Comparison of ENCODE assay signal across 8 cellular contexts in the genomic region with DNA sequence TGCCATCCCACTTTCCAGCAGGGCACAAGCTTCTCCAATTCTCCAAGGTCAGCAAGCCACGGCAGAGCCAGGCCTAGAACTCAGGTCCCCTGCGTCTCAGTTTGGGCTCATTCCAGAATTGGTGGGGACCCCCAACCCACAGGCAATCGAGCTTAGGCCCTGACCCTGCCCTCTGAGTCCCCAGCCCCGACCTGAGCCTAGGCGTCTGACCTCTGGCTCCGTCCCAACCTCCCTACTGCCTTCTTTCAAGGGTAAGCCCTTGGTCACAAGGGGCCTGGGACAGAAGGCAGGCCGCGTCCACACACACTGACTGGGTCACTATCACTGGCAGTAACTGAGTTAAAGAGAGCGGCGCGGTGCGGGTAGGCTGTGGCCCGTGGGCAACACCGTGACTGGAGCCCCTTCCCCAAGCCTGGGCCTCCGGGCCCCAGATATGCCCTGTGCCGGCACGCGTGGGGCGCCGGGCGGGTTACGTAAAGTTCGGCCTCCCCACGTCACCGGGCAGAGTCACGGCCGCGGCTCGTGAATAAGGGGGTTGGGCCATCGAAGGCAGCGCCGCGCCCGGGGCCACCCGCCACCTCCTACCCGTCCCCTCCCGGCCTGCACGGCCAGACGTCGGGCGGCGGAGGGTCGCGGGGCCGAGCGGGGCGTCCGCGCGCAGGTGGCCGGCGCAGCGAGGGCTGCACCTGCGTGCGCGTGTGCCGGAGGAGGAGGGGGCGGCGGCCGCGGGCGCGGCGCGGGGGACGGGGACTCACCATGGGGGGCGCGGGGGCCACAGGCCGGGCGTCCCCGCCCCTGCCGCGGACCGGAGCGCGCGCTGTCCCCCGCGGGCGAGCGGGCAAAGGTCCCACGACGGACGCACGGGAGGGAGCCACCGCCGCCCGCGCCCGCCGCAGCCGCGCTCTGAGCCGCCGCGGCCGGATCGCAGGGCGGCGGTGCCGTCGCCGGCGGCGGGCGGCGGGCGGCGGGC. TPM values are rescaled to one million over a fixed set of nuclear protein-coding genes. Genes with fewer than 3 reads are reported as not detected.
DNase-seq lines count a peak whose midpoint lies in the region; ATAC-seq and TF ChIP-seq lines count a peak whose summit lies in the region.

No MANE protein-coding gene starts in this region.

- H3K9ac ChIP-seq in GM23248 = peak overlapping the region; percentile 66

- in situ Hi-C loops in GM23248 (cut with MboI) = no loop called here

- H3K4me3 ChIP-seq in GM23248 (peak overlapping the region; percentile 70), heart right ventricle (peak overlapping the region; percentile 41 to 77 (median 68)), prostate gland (peak overlapping the region; percentile 54 to 60)

- intact Hi-C loops in heart right ventricle (cut with DNase I) = no loop called here
- intact Hi-C loops in prostate gland (cut with DNase I) = loop anchor here (5.0 kb wide), 1 partner anchor 147 kb away; a partner anchor contains a TSS

- DNase-seq in CD1c-positive myeloid dendritic cell (ENCODE audit: extremely low spot score) (peak; percentile 66), GM23248 (peak; percentile 82), NCI-H69 (lab: John Stamatoyannopoulos, UW) (peak; percentile 72), heart right ventricle (peak; percentile 71 to 77), prostate gland (ENCODE audit: low spot score) (no peak), NCI-H2107 treated with DMSO at 0.1 percent for 48 hours (lab: John Stamatoyannopoulos, UW; ENCODE audit: unreplicated experiment) (no peak), GF-D8 (lab: John Stamatoyannopoulos, UW) (no peak)

- H3K9me2 ChIP-seq in GM23248 (ENCODE audit: insufficient read depth) = no peaks in the 10 kb centered on the region

- TF ChIP-seq POLR2A in prostate gland (IDR thresholded peaks at IDR 0.05) = peak; percentile 13

- peak overlapping the region; percentile 59 for H3K4me2 ChIP-seq in GM23248 (ENCODE audit: unreplicated experiment)

- H4K20me1 ChIP-seq in GM23248 (ENCODE audit: insufficient read depth) = no peaks in the 10 kb centered on the region

- H3K27ac ChIP-seq in GM23248 = no peak overlapping the region
- peak overlapping the region; percentile 91 for H3K27ac ChIP-seq in angular gyrus (ENCODE audit: low read depth, low read length)
- H3K27ac ChIP-seq in heart right ventricle = peak overlapping the region; percentile 89 to 97 (median 94)
- H3K27ac ChIP-seq in prostate gland = peak overlapping the region; percentile 87 to 95

- H3K9me3 ChIP-seq in GM23248 (ENCODE audit: low read depth) = no peaks in the 10 kb centered on the region
- no peaks in the 10 kb centered on the region for H3K9me3 ChIP-seq in heart right ventricle
- no peaks in the 10 kb centered on the region for H3K9me3 ChIP-seq in prostate gland

- ATAC-seq in heart right ventricle = peak; percentile 6 to 53 (median 28)

- H3K4me1 ChIP-seq in GM23248 (ENCODE audit: insufficient read depth) = no peaks in the 10 kb centered on the region
- H3K4me1 ChIP-seq in heart right ventricle = peaks cover 0 to 50% (median 27%) of the 10 kb centered on the region in 9 donors
- H3K4me1 ChIP-seq in prostate gland (replicated peaks) = peaks cover 3% of the 10 kb centered on the region

- 14 to 22% methylated on average over 36 to 66 of the region's 109 CpGs for WGBS in GM23248 (ENCODE audit: low coverage in 1 of 2, low lambda C conversion rate in 2 of 2, missing lambda C conversion rate in 2 of 2), 2 experiments
- WGBS in heart right ventricle, 2 donors = 4 to 6% methylated on average over 49 to 108 of the region's 109 CpGs
- whole genome bisulfite sequencing in prostate gland = 7% methylated on average over 58 of the region's 109 CpGs

- TF ChIP-seq CTCF in heart right ventricle (IDR thresholded peaks at IDR 0.05) = no peak
- no peak for TF ChIP-seq CTCF in prostate gland (IDR thresholded peaks at IDR 0.05)

- peak overlapping the region; percentile 73 for H2AFZ ChIP-seq in GM23248

- H3K27me3 ChIP-seq in GM23248 (replicated peaks; ENCODE audit: insufficient read depth) (no peaks in the 10 kb centered on the region), heart right ventricle (no peaks in the 10 kb centered on the region), prostate gland (replicated peaks; ENCODE audit: insufficient read depth) (no peaks in the 10 kb centered on the region)

- H3K36me3 ChIP-seq in GM23248 (ENCODE audit: low read depth) = no peaks in the 10 kb centered on the region
- peaks cover 0 to 19% (median 6%) of the 10 kb centered on the region in 9 donors for H3K36me3 ChIP-seq in heart right ventricle
- no peaks in the 10 kb centered on the region for H3K36me3 ChIP-seq in prostate gland

- no peaks in the 10 kb centered on the region for H3K79me2 ChIP-seq in GM23248 (ENCODE audit: insufficient read depth)

- no peaks in the 10 kb centered on the region for H3F3A ChIP-seq in GM23248 (ENCODE audit: insufficient read depth)

RNA-seq across cellular contexts. Expression of a gene that starts 0.5 kb away (rescaled TPM):
- total RNA-seq in GM23248 (2014; rRNA removed; shearing (Covaris generic)) = 14.9 and 22.8 TPM in 2 replicates
- polyA plus RNA-seq in GM23248 (2016; fragmentation: Nextera tagmentation; extraction: Ambion mirVana) = 2.1 and 2.3 TPM in 2 replicates
- 100 to 1,000 TPM in 8 of 10 donors, 10 to 100 TPM in 2; 94.4 to 264 (median 124) TPM for total RNA-seq in heart right ventricle
- polyA plus RNA-seq in heart right ventricle = 100 to 1,000 TPM; 102 to 117 TPM
- 10 to 100 TPM; 81.1 to 81.5 TPM for total RNA-seq in prostate gland

Comparison
In these comparisons a context has a peak if more than half of its experiments do, and no peak if none do; other contexts are left out.
1. DNase-seq: peak in CD1c-positive myeloid dendritic cell (single experiment), GM23248 (single experiment), NCI-H69 (single experiment) and heart right ventricle (2 of 2); none in prostate gland (single experiment), NCI-H2107 treated with DMSO at 0.1 percent for 48 hours (single experiment) and GF-D8 (single experiment).
2. Peak in every context shown above with its lines, with median percentiles within 50 percentile points of each other: H3K4me3 ChIP-seq.